ENCODE assay signal across 23 cellular contexts in genomic region chr6:119834418-119834817, GRCh38.
"Had no signal": no experiment of that assay in that cellular context is flagged by ENCODE, and none has a peak within 500 bp of the region (broad histone marks: within the 10 kb centered on the region; RNA-seq: fewer than 3 reads in every experiment).

No MANE protein-coding gene starts in this region.

- H3K27ac ChIP-seq: coronary artery, esophagus muscularis mucosa, foreskin keratinocyte, neutrophil, psoas muscle, sigmoid colon, testis, tibial nerve, upper lobe of right lung, vagina had no signal

- H3K9me3 ChIP-seq: esophagus muscularis mucosa, mucosa of descending colon, neutrophil, psoas muscle, sigmoid colon, testis, upper lobe of right lung, vagina had no signal

- H2AFZ ChIP-seq: hepatocyte had no signal

- H3K4me1 ChIP-seq: esophagus muscularis mucosa, psoas muscle, sigmoid colon, testis, tibial nerve, upper lobe of right lung, vagina had no signal

- H3K27me3 ChIP-seq: esophagus muscularis mucosa, foreskin keratinocyte, hepatocyte, neutrophil, sigmoid colon, testis, tibial nerve, upper lobe of right lung, vagina had no signal

- FAIRE-seq: islet of Langerhans had no signal

- H3K4me3 ChIP-seq: coronary artery, esophagus muscularis mucosa, hepatocyte, mucosa of descending colon, psoas muscle, sigmoid colon, skin epidermis, testis, tibial nerve, upper lobe of right lung, vagina had no signal

- H3K36me3 ChIP-seq: esophagus muscularis mucosa, neutrophil, sigmoid colon, tibial nerve, upper lobe of right lung, vagina had no signal

- H3K4me2 ChIP-seq: hepatocyte had no signal

- DNase-seq: effector CD4-positive, alpha-beta T cell; endodermal cell; head of caudate nucleus; mucosa of descending colon; naive thymus-derived CD8-positive, alpha-beta T cell; psoas muscle; sigmoid colon; stimulated activated CD4-positive, alpha-beta T cell treated with anti-CD3 and anti-CD28 coated beads, Interleukin-2, amount 100 ng/mL, for 24 hours; stimulated activated CD4-positive, alpha-beta T cell treated with anti-CD3 and anti-CD28 coated beads, Interleukin-4, amount 100 ng/mL, for 4 hours; stimulated activated naive B cell treated with anti-CD40 and anti-IgM and Interleukin-4, amounts not matched to agents 10 μg/mL and 1 μg/mL and 100 μg/mL, for 72 hours; stimulated activated naive CD8-positive, alpha-beta T cell treated with anti-CD3 and anti-CD28 coated beads, Interleukin-15, amount 100 ng/mL, for 72 hours; testis; upper lobe of right lung had no signal

- H3K79me2 ChIP-seq: hepatocyte had no signal

- ATAC-seq: foreskin keratinocyte; left lobe of liver; mucosa of descending colon; naive thymus-derived CD8-positive, alpha-beta T cell; psoas muscle; stimulated activated naive B cell treated with anti-CD40 and anti-IgM and Interleukin-4, amounts not matched to agents 10 μg/mL and 1 μg/mL and 100 μg/mL, for 72 hours; stimulated activated naive CD8-positive, alpha-beta T cell treated with anti-CD3 and anti-CD28 coated beads, Interleukin-15, amount 100 ng/mL, for 72 hours; upper lobe of right lung had no signal
